1 cellular context compared by ENCODE assay signal in genomic region chr3:52311567-52312119, GRCh38.
A peak's percentile ranks its signal among the peaks of the same experiment; 100 is the strongest.
TF ChIP-seq lines count a peak whose summit lies in the region.

No MANE protein-coding gene starts in this region.

TF ChIP-seq in K562, 482 proteins besides CTCF, POLR2A, EP300 and RAD21:
- TF ChIP-seq HNRNPLL (IDR thresholded peaks at IDR 0.05; ENCODE audit: low read depth, low read length, poor library complexity, severe bottlenecking) (no peak), CCNT2 (IDR thresholded peaks at IDR 0.05; ENCODE audit: borderline replicate concordance, extremely low read depth, insufficient read length, low read depth, low read length) (no peak), RFX1 (IDR thresholded peaks at IDR 0.05) (peak; percentile 85)
